In genomic region chr15:96312641-96313335, GRCh38 we compare ENCODE assay signal across 27 cellular contexts. TPM values are rescaled to one million over a fixed set of nuclear protein-coding genes. Genes with fewer than 3 reads are reported as not detected.
DNase-seq lines count a peak whose midpoint lies in the region; ATAC-seq, FAIRE-seq and TF ChIP-seq lines count a peak whose summit lies in the region.
"Had no signal": no experiment of that assay in that cellular context is flagged by ENCODE, and none has a peak within 500 bp of the region (broad histone marks: within the 10 kb centered on the region; RNA-seq: fewer than 3 reads in every experiment).

No MANE protein-coding gene starts in this region.

- H3K4me2 ChIP-seq in A549, result no peak overlapping the region
- H3K4me2 ChIP-seq in mammary epithelial cell (ENCODE audit: insufficient read depth, low read depth, low read length), result peak overlapping the region; percentile 37
- H3K4me2 ChIP-seq: BLaER1 treated with 17β-estradiol and CSF1 and Interleukin-3, amounts not matched to agents 10 nM and 100 nM; KMS-11 had no signal

- no peaks in the 10 kb centered on the region for H4K20me1 ChIP-seq in mammary epithelial cell (ENCODE audit: insufficient read depth, low read length)

- peak; percentile 54 for FAIRE-seq in A549 (lab: Jason Lieb, UNC)
- FAIRE-seq: GM19239, H1, islet of Langerhans, urothelium cell line had no signal

- H3K4me1 ChIP-seq in A549 (no peaks in the 10 kb centered on the region), mammary epithelial cell (ENCODE audit: insufficient read depth, low read length) (peaks cover 20% of the 10 kb centered on the region), gastroesophageal sphincter (peaks cover 0 to 42% (median 3%) of the 10 kb centered on the region in 3 donors)
- no peaks in the 10 kb centered on the region for H3K4me1 ChIP-seq in effector memory CD4-positive, alpha-beta T cell (ENCODE audit: control insufficient read depth, insufficient read depth, low read length, poor library complexity, severe bottlenecking)
- H3K4me1 ChIP-seq: BLaER1 treated with 17β-estradiol and CSF1 and Interleukin-3, amounts not matched to agents 10 nM and 100 nM; Peyer's patch had no signal

- no peak for TF ChIP-seq RAD21 in A549 (conservative IDR thresholded peaks at IDR 0.05 in 1 of 2, IDR thresholded peaks at IDR 0.05 in 1 of 2)

- in situ Hi-C loops in mammary epithelial cell (cut with MboI; ENCODE audit: low sequenced_read_pairs in 2 of 2), result no loop called here

- H3K36me3 Mint-ChIP-seq in HFFc6 (ENCODE audit: low read depth), result peaks cover 5% of the 10 kb centered on the region; the same call in 1 of the 2 replicates
- H3K36me3 Mint-ChIP-seq: naive thymus-derived CD8-positive, alpha-beta T cell had no signal

- BruUV-seq in mammary epithelial cell (replicated peaks; lab: Mats Ljungman, UMichigan), result no TSS peak

- dilution Hi-C loops in mammary epithelial cell (cut with HindIII; ENCODE audit: low sequenced_read_pairs), result no loop called here

- DNase-seq in A549 (ENCODE audit: low read depth in 1 of 2, low spot score in 1 of 2) (no peak), HFFc6 (peak; percentile 23), mammary epithelial cell (peak; percentile 94), dermis blood vessel endothelial cell (no peak), mucosa of gallbladder (ENCODE audit: low spot score) (no peak), NCI-H1694 (lab: John Stamatoyannopoulos, UW) (no peak)
- DNase-seq in effector memory CD4-positive, alpha-beta T cell, result no peak
- DNase-seq: 8988T; activated CD8-positive, alpha-beta T cell treated with anti-CD3 and anti-CD28 coated beads, Interleukin-2, amount 10 ng/mL, durations not matched to agents 7 days and 5 days; activated T-cell treated with anti-CD3 and anti-CD28 coated beads, Interleukin-2, amount 50 U/mL, for 1 hour; dorsolateral prefrontal cortex; naive thymus-derived CD8-positive, alpha-beta T cell; NCI-H1048; NCI-H2081; NCI-H446 treated with DMSO at 0.1 percent for 48 hours; Peyer's patch; right lobe of liver; T-helper 9 cell had no signal

- TF ChIP-seq POLR2A in A549 (IDR thresholded peaks at IDR 0.05; ENCODE audit: low read length), result no peak
- no peak for TF ChIP-seq POLR2A in gastroesophageal sphincter (IDR thresholded peaks at IDR 0.05)

- TF ChIP-seq CTCF in A549 (IDR thresholded peaks at IDR 0.05) (no peak), HFFc6 (IDR thresholded peaks at IDR 0.05) (no peak), mammary epithelial cell (conservative IDR thresholded peaks at IDR 0.05 in 1 of 2, IDR thresholded peaks at IDR 0.05 in 1 of 2; ENCODE audit: extremely low read depth in 1 of 2, insufficient read depth in 1 of 2, low read depth in 1 of 2, low read length in 2 of 2) (no peak), gastroesophageal sphincter (IDR thresholded peaks at IDR 0.05) (no peak)

- H3K4me1 Mint-ChIP-seq in HFFc6 (ENCODE audit: low read depth), result peaks cover 32% of the 10 kb centered on the region
- H3K4me1 Mint-ChIP-seq: naive thymus-derived CD8-positive, alpha-beta T cell had no signal

- peak overlapping the region; percentile 57 for H2AFZ ChIP-seq in mammary epithelial cell (ENCODE audit: low read depth, low read length)

- no peak for ATAC-seq in A549
- peak; percentile 36 for ATAC-seq in gastroesophageal sphincter
- ATAC-seq: activated CD8-positive, alpha-beta T cell treated with anti-CD3 and anti-CD28 coated beads, Interleukin-2, amount 10 ng/mL, durations not matched to agents 7 days and 5 days; naive thymus-derived CD8-positive, alpha-beta T cell; right lobe of liver had no signal

- POLR2A ChIA-PET in A549 (lab: Yijun Ruan, JAX), result interaction anchor here (0.7 kb wide), 1 partner anchor 17 kb away, joined by 3 read pairs; the partner anchor contains the start of gene NR2F2

- H3K27ac ChIP-seq in A549, result no peak overlapping the region
- peak overlapping the region; percentile 34 for H3K27ac ChIP-seq in mammary epithelial cell (ENCODE audit: insufficient read depth, low read depth, low read length)
- no peak overlapping the region for H3K27ac ChIP-seq in gastroesophageal sphincter
- no peak overlapping the region for H3K27ac ChIP-seq in effector memory CD4-positive, alpha-beta T cell (ENCODE audit: insufficient read depth, low read length, poor library complexity, severe bottlenecking)
- H3K27ac ChIP-seq: BLaER1 treated with 17β-estradiol and CSF1 and Interleukin-3, amounts not matched to agents 10 nM and 100 nM; cardiac muscle cell; dorsolateral prefrontal cortex; KMS-11; Peyer's patch; right lobe of liver; SK-N-MC had no signal

- no peaks in the 10 kb centered on the region for H3K79me2 ChIP-seq in mammary epithelial cell (ENCODE audit: insufficient read depth, low read length)

- intact Hi-C loops in mammary epithelial cell (cut with micrococcal nuclease), result no loop called here

- H3K27me3 ChIP-seq in mammary epithelial cell (ENCODE audit: insufficient read depth, low read length), result no peaks in the 10 kb centered on the region
- H3K27me3 ChIP-seq in gastroesophageal sphincter, result no peaks in the 10 kb centered on the region
- no peaks in the 10 kb centered on the region for H3K27me3 ChIP-seq in effector memory CD4-positive, alpha-beta T cell (replicated peaks; ENCODE audit: control insufficient read depth, insufficient read depth, low read length, poor library complexity, severe bottlenecking)
- H3K27me3 ChIP-seq: Peyer's patch, right lobe of liver had no signal

- no peak overlapping the region for H3K4me3 Mint-ChIP-seq in HFFc6
- H3K4me3 Mint-ChIP-seq: activated CD8-positive, alpha-beta T cell treated with anti-CD3 and anti-CD28 coated beads, Interleukin-2, amount 10 ng/mL, durations not matched to agents 7 days and 5 days; naive thymus-derived CD8-positive, alpha-beta T cell had no signal

- no peaks in the 10 kb centered on the region for H3K27me3 Mint-ChIP-seq in HFFc6 (ENCODE audit: insufficient read depth)

- H3K9ac ChIP-seq in mammary epithelial cell (ENCODE audit: insufficient read depth, low read length), result no peak overlapping the region
- H3K9ac ChIP-seq: BLaER1 treated with 17β-estradiol and CSF1 and Interleukin-3, amounts not matched to agents 10 nM and 100 nM; KMS-11 had no signal

- no peaks in the 10 kb centered on the region for H3K9me3 Mint-ChIP-seq in HFFc6

- 43% methylated on average over 4 of the region's 4 CpGs for WGBS in A549 (ENCODE audit: missing lambda C conversion rate)
- 28% methylated on average over 4 of the region's 4 CpGs for WGBS in mammary epithelial cell (ENCODE audit: low coverage, missing lambda C conversion rate)
- 75 to 95% methylated on average over 3 of the region's 4 CpGs for WGBS in gastroesophageal sphincter (ENCODE audit: low coverage in 1 of 2), 2 donors

- no peak for TF ChIP-seq EP300 in A549 (IDR thresholded peaks at IDR 0.05)
- TF ChIP-seq EP300 in gastroesophageal sphincter (IDR thresholded peaks at IDR 0.05), result no peak

- no peak overlapping the region for H3K4me3 ChIP-seq in A549
- H3K4me3 ChIP-seq in mammary epithelial cell (replicated peaks in 1 of 3; ENCODE audit: insufficient read depth in 1 of 3, low read depth in 2 of 3, low read length in 3 of 3), result no peak overlapping the region
- no peak overlapping the region for H3K4me3 ChIP-seq in gastroesophageal sphincter
- no peak overlapping the region for H3K4me3 ChIP-seq in effector memory CD4-positive, alpha-beta T cell (ENCODE audit: insufficient read depth, low read depth, low read length, poor library complexity, severe bottlenecking)
- H3K4me3 ChIP-seq: BLaER1 treated with 17β-estradiol and CSF1 and Interleukin-3, amounts not matched to agents 10 nM and 100 nM; cardiac muscle cell; dorsolateral prefrontal cortex; Peyer's patch; right lobe of liver; SK-N-MC had no signal

- H3K27ac Mint-ChIP-seq in HFFc6, result no peak overlapping the region; the same call in 1 of the 2 replicates
- H3K27ac Mint-ChIP-seq: activated CD8-positive, alpha-beta T cell treated with anti-CD3 and anti-CD28 coated beads, Interleukin-2, amount 10 ng/mL, durations not matched to agents 7 days and 5 days; naive thymus-derived CD8-positive, alpha-beta T cell had no signal

- CTCF ChIA-PET in A549 (lab: Yijun Ruan, JAX) (interaction anchor here (1.3 to 2.9 kb wide), 3 partner anchors 9 to 14 kb away, joined by 5 to 18 read pairs (median 5); no protein-coding TSS in a partner anchor), mammary epithelial cell (lab: Charles Lee; ENCODE audit: low non-redundant PET) (interaction anchor here (1.1 kb wide), 1 partner anchor 14 kb away, joined by 18 read pairs; no protein-coding TSS in a partner anchor)

- no peaks in the 10 kb centered on the region for H3K9me3 ChIP-seq in A549
- no peaks in the 10 kb centered on the region for H3K9me3 ChIP-seq in mammary epithelial cell (replicated peaks; ENCODE audit: insufficient read depth, low read length)
- no peaks in the 10 kb centered on the region for H3K9me3 ChIP-seq in gastroesophageal sphincter
- H3K9me3 ChIP-seq in effector memory CD4-positive, alpha-beta T cell (ENCODE audit: control insufficient read depth, low read length), result no peaks in the 10 kb centered on the region
- H3K9me3 ChIP-seq: BLaER1 treated with 17β-estradiol and CSF1 and Interleukin-3, amounts not matched to agents 10 nM and 100 nM; Peyer's patch; right lobe of liver had no signal

- H3K36me3 ChIP-seq in mammary epithelial cell (ENCODE audit: insufficient read depth, low read length) (no peaks in the 10 kb centered on the region), gastroesophageal sphincter (no peaks in the 10 kb centered on the region)
- no peaks in the 10 kb centered on the region for H3K36me3 ChIP-seq in effector memory CD4-positive, alpha-beta T cell (ENCODE audit: control insufficient read depth, insufficient read depth, low read length)
- H3K36me3 ChIP-seq: BLaER1 treated with 17β-estradiol and CSF1 and Interleukin-3, amounts not matched to agents 10 nM and 100 nM; cardiac muscle cell; Peyer's patch; right lobe of liver had no signal

TF ChIP-seq in A549, 52 proteins besides CTCF, POLR2A, EP300 and RAD21 (continues in another document):
- TF ChIP-seq ZC3H11A (IDR thresholded peaks at IDR 0.05) (no peak), ZNF302 (CRISPR knock-in tag; IDR thresholded peaks at IDR 0.05) (no peak), SMC3 (IDR thresholded peaks at IDR 0.05) (no peak), JUN (IDR thresholded peaks at IDR 0.05) (no peak)

RNA-seq across cellular contexts. Expression of gene NR2F2, which starts 17.7 kb away (rescaled TPM):
- polyA plus RNA-seq in A549 (2011; rRNA removed), result 11.8 and 14.4 TPM in 2 replicates
- polyA plus RNA-seq in A549 (2012; cell fraction: cytosol; rRNA removed), result 14.2 and 17.8 TPM in 2 replicates
- 10.9 and 18.7 TPM in 2 replicates for polyA plus RNA-seq in A549 (2012; cell fraction: nucleus; rRNA removed)
- 14.4 to 15.7 TPM (median 15.3 TPM) in 3 replicates for polyA plus RNA-seq in A549 (2017; fragmentation: RNase III; extraction: RNeasy Plus Mini Kit Qiagen cat#74134 plus additional on column Dnase treatment)
- polyA minus RNA-seq in A549 (2011; rRNA and poly(A)+ RNA removed), result 5.7 and 14.9 TPM in 2 replicates
- 100 to 1,000 TPM; 120 to 168 (median 142) TPM for total RNA-seq in HFFc6 (2021; fragmentation: NEBNext Ultra II Directional; extraction: Animal tissue kit (Norgen Biotek cat#: 25700))
- 10 to 100 TPM in 1 of 2 donors, 1 to 10 TPM in 1; 3.2 to 34.1 TPM for total RNA-seq in mammary epithelial cell
- polyA plus RNA-seq in mammary epithelial cell, result 17.8 TPM
- 31.9 TPM for polyA minus RNA-seq in mammary epithelial cell
- 100 to 1,000 TPM in 1 of 4 donors, 10 to 100 TPM in 3; 82.7 to 126 (median 91.8) TPM for total RNA-seq in gastroesophageal sphincter
- total RNA-seq in dermis blood vessel endothelial cell, result 14.0 and 36.6 TPM in 2 replicates
- 288 TPM for total RNA-seq in mucosa of gallbladder
- total RNA-seq: activated CD8-positive, alpha-beta T cell treated with anti-CD3 and anti-CD28 coated beads, Interleukin-2, amount 10 ng/mL, durations not matched to agents 7 days and 5 days; H1; naive thymus-derived CD8-positive, alpha-beta T cell had no signal
- polyA plus RNA-seq: naive thymus-derived CD8-positive, alpha-beta T cell had no signal

Comparison
In these comparisons a context has a peak if more than half of its experiments do, and no peak if none do; other contexts are left out.
1. DNase-seq: peak in HFFc6 (single experiment) and mammary epithelial cell (single experiment); none in A549 (0 of 2), dermis blood vessel endothelial cell (single experiment), mucosa of gallbladder (single experiment), NCI-H1694 (single experiment) and effector memory CD4-positive, alpha-beta T cell (0 of 3).